Comparison of ENCODE assay signal across 26 cellular contexts in the genomic region with DNA sequence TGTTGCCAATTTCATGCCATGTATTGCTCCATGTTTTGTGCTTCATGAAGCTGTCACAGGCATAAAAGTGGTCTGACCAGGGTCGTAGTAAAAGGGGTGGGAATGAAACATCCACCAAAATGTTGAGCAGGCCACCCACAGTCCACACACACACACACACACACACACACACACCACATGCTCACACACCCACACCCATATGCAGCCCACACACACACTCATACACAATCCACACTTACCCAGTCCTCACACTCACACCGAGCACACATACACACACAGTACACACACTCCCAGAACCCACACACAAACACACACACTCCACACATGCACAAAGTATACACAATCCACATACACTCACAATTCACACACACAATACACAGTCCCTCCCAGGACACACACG.
"Had no signal": no experiment of that assay in that cellular context is flagged by ENCODE, and none has a peak within 500 bp of the region (broad histone marks: within the 10 kb centered on the region; RNA-seq: fewer than 3 reads in every experiment).

No MANE protein-coding gene starts in this region.

- H3K27me3 ChIP-seq: hepatocyte, pancreas, stomach, testis, thyroid gland, transverse colon, upper lobe of left lung had no signal

- H3K36me3 Mint-ChIP-seq: memory B cell; stimulated activated naive B cell treated with anti-CD40 and anti-IgM and Interleukin-4, amounts not matched to agents 10 μg/mL and 1 μg/mL and 100 μg/mL, for 72 hours had no signal

- H3K9me3 ChIP-seq: pancreas, prostate gland, testis, thyroid gland, transverse colon, upper lobe of left lung had no signal

- H3K4me3 ChIP-seq: hepatocyte, left ventricle myocardium inferior, lung, pancreas, prostate gland, skin epidermis, stomach, testis, thyroid gland, transverse colon, upper lobe of left lung had no signal

- H3K4me3 Mint-ChIP-seq: memory B cell; natural killer cell; nephron progenitor cell; stimulated activated naive B cell treated with anti-CD40 and anti-IgM and Interleukin-4, amounts not matched to agents 10 μg/mL and 1 μg/mL and 100 μg/mL, for 72 hours had no signal

- H3K27ac Mint-ChIP-seq: memory B cell; natural killer cell; stimulated activated naive B cell treated with anti-CD40 and anti-IgM and Interleukin-4, amounts not matched to agents 10 μg/mL and 1 μg/mL and 100 μg/mL, for 72 hours had no signal

- ATAC-seq: natural killer cell; pancreas; right cardiac atrium; sciatic nerve; stimulated activated naive B cell treated with anti-CD40 and anti-IgM and Interleukin-4, amounts not matched to agents 10 μg/mL and 1 μg/mL and 100 μg/mL, for 72 hours; stimulated activated naive CD8-positive, alpha-beta T cell treated with anti-CD3 and anti-CD28 coated beads, Interleukin-15, Interleukin-2, amounts not matched to agents 100 U/mL and 50 U/mL, for 24 hours had no signal

- H3K27ac ChIP-seq: hepatocyte, left ventricle myocardium inferior, pancreas, prostate gland, skin epidermis, stomach, testis, thyroid gland, transverse colon, upper lobe of left lung had no signal

- H3K27me3 Mint-ChIP-seq: memory B cell; stimulated activated naive B cell treated with anti-CD40 and anti-IgM and Interleukin-4, amounts not matched to agents 10 μg/mL and 1 μg/mL and 100 μg/mL, for 72 hours had no signal

- DNase-seq: islet precursor cell; left ventricle myocardium inferior; natural killer cell; nephron progenitor cell; nucleus accumbens; pancreas; posterior cingulate gyrus; retina; right cardiac atrium; stimulated activated CD4-positive, alpha-beta T cell treated with anti-CD3 and anti-CD28 coated beads, Interleukin-12 subunit alpha, Interleukin-12 subunit beta, amount 100 ng/mL, for 4 hours; stimulated activated CD4-positive, alpha-beta T cell treated with anti-CD3 and anti-CD28 coated beads, Interleukin-15, amount 100 ng/mL, for 24 hours; stimulated activated CD4-positive, alpha-beta T cell treated with anti-CD3 and anti-CD28 coated beads, Interleukin-2, amount 100 ng/mL, for 24 hours; stimulated activated CD4-positive, alpha-beta T cell treated with anti-CD3 and anti-CD28 coated beads, Interleukin-4, amount 100 ng/mL, for 1 hour; stimulated activated naive B cell treated with anti-CD40 and anti-IgM and Interleukin-4, amounts not matched to agents 10 μg/mL and 1 μg/mL and 100 μg/mL, for 72 hours; stimulated activated naive CD8-positive, alpha-beta T cell treated with anti-CD3 and anti-CD28 coated beads, Interleukin-15, Interleukin-2, amounts not matched to agents 100 U/mL and 50 U/mL, for 24 hours; stomach; testis; thyroid gland; transverse colon had no signal

- FAIRE-seq: pancreas had no signal

- H3K4me1 Mint-ChIP-seq: memory B cell; natural killer cell; stimulated activated naive B cell treated with anti-CD40 and anti-IgM and Interleukin-4, amounts not matched to agents 10 μg/mL and 1 μg/mL and 100 μg/mL, for 72 hours had no signal

- H3K36me3 ChIP-seq: left ventricle myocardium inferior, pancreas, prostate gland, stomach, thyroid gland, transverse colon, upper lobe of left lung had no signal

- H3K4me1 ChIP-seq: left ventricle myocardium inferior, pancreas, prostate gland, stomach, testis, thyroid gland, transverse colon, upper lobe of left lung had no signal
